8 cellular contexts compared by ENCODE assay signal in genomic region chr1:177945943-177946650, GRCh38. TPM values are rescaled to one million over a fixed set of nuclear protein-coding genes. Genes with fewer than 3 reads are reported as not detected.
DNase-seq lines count a peak whose midpoint lies in the region; ATAC-seq, FAIRE-seq and TF ChIP-seq lines count a peak whose summit lies in the region.

No MANE protein-coding gene starts in this region.

- H3K36me3 ChIP-seq in HEK293 (ENCODE audit: control insufficient read depth in 2 of 2, insufficient read depth in 1 of 2, low read length in 2 of 2) (no peaks in the 10 kb centered on the region), SU-DHL-6 (ENCODE audit: low read length) (no peaks in the 10 kb centered on the region), endothelial cell of umbilical vein (ENCODE audit: control insufficient read depth in 2 of 2, extremely low read depth in 1 of 2, insufficient read depth in 2 of 2, low read length in 2 of 2) (no peaks in the 10 kb centered on the region)

- no peaks in the 10 kb centered on the region for H3K9me3 ChIP-seq in HEK293 (ENCODE audit: control insufficient read depth, insufficient read depth, low read depth, low read length)
- H3K9me3 ChIP-seq in SU-DHL-6 (ENCODE audit: insufficient read depth, low read length) = no peaks in the 10 kb centered on the region
- no peaks in the 10 kb centered on the region for H3K9me3 ChIP-seq in endothelial cell of umbilical vein (replicated peaks; ENCODE audit: control insufficient read depth, insufficient read depth, low read length)

- no peak overlapping the region for H2AFZ ChIP-seq in SU-DHL-6 (ENCODE audit: low read depth, low read length, severe bottlenecking)
- H2AFZ ChIP-seq in endothelial cell of umbilical vein (ENCODE audit: low read depth, low read length) = peak overlapping the region; percentile 58

- ATAC-seq in GM21423 (IDR thresholded peaks at IDR 0.05; ENCODE audit: unreplicated experiment) = no peak

- H3K9ac ChIP-seq in SU-DHL-6 (ENCODE audit: low read length) (no peak overlapping the region), endothelial cell of umbilical vein (replicated peaks; ENCODE audit: extremely low read depth, insufficient read depth, low read length) (no peak overlapping the region)

- intact Hi-C loops in endothelial cell of umbilical vein (cut with micrococcal nuclease) = loop anchor here (1.0 to 10.0 kb wide), 9 partner anchors 146 to 1049 kb away; partner anchors contain the start of gene RASAL2

- TF ChIP-seq POLR2A in endothelial cell of umbilical vein (IDR thresholded peaks at IDR 0.05; ENCODE audit: low read depth, low read length) = no peak

- TF ChIP-seq CTCF in 22Rv1 (IDR thresholded peaks at IDR 0.05) = peak; percentile 99
- peak; percentile 56; the same call in 1 of the 2 replicates for TF ChIP-seq CTCF in HEK293 (tag by site-specific recombination; IDR thresholded peaks at IDR 0.05)
- peak; percentile 76 for TF ChIP-seq CTCF in SU-DHL-6 (IDR thresholded peaks at IDR 0.05; ENCODE audit: insufficient read depth, low read length, poor library complexity, severe bottlenecking)
- TF ChIP-seq CTCF in endothelial cell of umbilical vein (IDR thresholded peaks at IDR 0.05; ENCODE audit: extremely low read depth in 1 of 2, insufficient read depth in 1 of 2, low read depth in 1 of 2, low read length in 2 of 2) = peak; percentile 84 to 85

- no peaks in the 10 kb centered on the region for H3K9me2 ChIP-seq in SU-DHL-6 (replicated peaks; ENCODE audit: insufficient read depth, low read length)

- H3K4me3 ChIP-seq in HEK293 (ENCODE audit: low read depth, low read length) (no peak overlapping the region), SU-DHL-6 (ENCODE audit: insufficient read depth, low read length, poor library complexity, severe bottlenecking) (no peak overlapping the region), endothelial cell of umbilical vein (replicated peaks in 1 of 3; ENCODE audit: insufficient read depth in 1 of 3, low read depth in 1 of 3, low read length in 3 of 3) (no peak overlapping the region)

- FAIRE-seq in endothelial cell of umbilical vein (lab: Jason Lieb, UNC) = peak; percentile 78

- POLR2A ChIA-PET in HEK293 (lab: Yijun Ruan, JAX) (no interaction called here), endothelial cell of umbilical vein (lab: Charles Lee) (no interaction called here)

- no peaks in the 10 kb centered on the region for H3K9me1 ChIP-seq in endothelial cell of umbilical vein (replicated peaks; ENCODE audit: control insufficient read depth, extremely low read depth, insufficient read depth, low read length)

- H4K20me1 ChIP-seq in SU-DHL-6 (ENCODE audit: low read depth, low read length) (no peaks in the 10 kb centered on the region), endothelial cell of umbilical vein (replicated peaks; ENCODE audit: control insufficient read depth, extremely low read depth, insufficient read depth, low read length) (no peaks in the 10 kb centered on the region)

- no peaks in the 10 kb centered on the region for H3K79me2 ChIP-seq in SU-DHL-6 (ENCODE audit: insufficient read depth, low read length)
- H3K79me2 ChIP-seq in endothelial cell of umbilical vein (ENCODE audit: control insufficient read depth, insufficient read depth, low read length) = no peaks in the 10 kb centered on the region

- H3K4me2 ChIP-seq in SU-DHL-6 (ENCODE audit: low read depth, low read length, poor library complexity, severe bottlenecking) = no peak overlapping the region
- no peak overlapping the region for H3K4me2 ChIP-seq in endothelial cell of umbilical vein (ENCODE audit: insufficient read depth, low read length)

- in situ Hi-C loops in G401 (cut with HindIII; ENCODE audit: low sequenced_read_pairs) = no loop called here

- BruUV-seq in endothelial cell of umbilical vein (replicated peaks; lab: Mats Ljungman, UMichigan) = no TSS peak

- DNase-seq in G401 (ENCODE audit: low spot score) = peak; percentile 50
- peak; percentile 65 for DNase-seq in NCI-H1092 (lab: John Stamatoyannopoulos, UW)
- DNase-seq in endothelial cell of umbilical vein (ENCODE audit: low read depth, low spot score) = peak; percentile 72
- peak; percentile 24 for DNase-seq in mucosa of gallbladder (ENCODE audit: low spot score)

- H3K27ac ChIP-seq in 22Rv1 = no peak overlapping the region
- H3K27ac ChIP-seq in HEK293 (ENCODE audit: extremely low read depth, low read depth, low read length) = no peak overlapping the region
- H3K27ac ChIP-seq in SU-DHL-6 (ENCODE audit: low read depth, low read length) = no peak overlapping the region
- no peak overlapping the region for H3K27ac ChIP-seq in endothelial cell of umbilical vein (ENCODE audit: insufficient read depth, low read depth, low read length)

- H3K4me1 ChIP-seq in HEK293 (ENCODE audit: control insufficient read depth, insufficient read depth, low read length) = no peaks in the 10 kb centered on the region
- no peaks in the 10 kb centered on the region for H3K4me1 ChIP-seq in endothelial cell of umbilical vein (ENCODE audit: control insufficient read depth, extremely low read depth, insufficient read depth, low read length)

- dilution Hi-C loops in endothelial cell of umbilical vein (cut with MboI; ENCODE audit: extremely low pct_ligation_motif_present, low sequenced_read_pairs) = no loop called here

- CTCF ChIA-PET in HEK293 (lab: Yijun Ruan, JAX) = interaction anchor here (0.6 to 4.2 kb wide), 31 partner anchors 8 to 1386 kb away, joined by 3 to 42 read pairs (median 3); no protein-coding TSS in a partner anchor
- CTCF ChIA-PET in endothelial cell of umbilical vein (lab: Charles Lee) = interaction anchor here (0.5 to 8.8 kb wide), 21 partner anchors 10 to 1571 kb away, joined by 3 to 183 read pairs (median 5); no protein-coding TSS in a partner anchor

- no peaks in the 10 kb centered on the region for H3K27me3 ChIP-seq in SU-DHL-6 (ENCODE audit: low read length)
- no peaks in the 10 kb centered on the region for H3K27me3 ChIP-seq in endothelial cell of umbilical vein (ENCODE audit: control insufficient read depth in 2 of 2, insufficient read depth in 2 of 2, low read length in 2 of 2)

- H3F3A ChIP-seq in SU-DHL-6 (ENCODE audit: insufficient read depth) = no peaks in the 10 kb centered on the region

TF ChIP-seq in HEK293, 187 proteins besides CTCF, POLR2A, EP300 and RAD21 (continues in another document):
- peak; percentile 67 for TF ChIP-seq ZFHX2 (tag by site-specific recombination; conservative IDR thresholded peaks at IDR 0.05)
- TF ChIP-seq ZNF654 (tag by site-specific recombination; IDR thresholded peaks at IDR 0.05; ENCODE audit: low read depth) = peak; percentile 92
- peak; percentile 33; the same call in 1 of the 2 replicates for TF ChIP-seq ZNF335 (tag by site-specific recombination; conservative IDR thresholded peaks at IDR 0.05)
- TF ChIP-seq ZNF362 (tag by site-specific recombination; IDR thresholded peaks at IDR 0.05) = peak; percentile 92

TF ChIP-seq in endothelial cell of umbilical vein, 7 proteins besides CTCF, POLR2A, EP300 and RAD21:
- TF ChIP-seq MAX (IDR thresholded peaks at IDR 0.05; ENCODE audit: insufficient read depth, insufficient read length) (no peak), JUN (IDR thresholded peaks at IDR 0.05; ENCODE audit: borderline replicate concordance, insufficient read depth, insufficient read length, low read depth) (no peak), POLR2AphosphoS5 (IDR thresholded peaks at IDR 0.05; ENCODE audit: insufficient read depth, low read depth, low read length) (no peak), EZH2 (IDR thresholded peaks at IDR 0.05; ENCODE audit: borderline replicate concordance, low read depth, low read length, severe bottlenecking) (no peak), FOS (IDR thresholded peaks at IDR 0.05; ENCODE audit: borderline replicate concordance, insufficient read depth, low read length) (no peak), MYC (IDR thresholded peaks at IDR 0.05; ENCODE audit: low read depth, low read length) (no peak), GATA2 (IDR thresholded peaks at IDR 0.05; ENCODE audit: insufficient read depth, insufficient read length, low read depth, low read length) (no peak)

RNA-seq across cellular contexts. Expression of gene SEC16B, which starts 23.8 kb away (rescaled TPM):
- total RNA-seq in G401 (2014; rRNA removed; shearing (Covaris generic)) = 0.71 TPM in 1 of 2 replicates, not detected in the other
- total RNA-seq in endothelial cell of umbilical vein (0.44 and 0.78 TPM in 2 replicates), mucosa of gallbladder (7.3 TPM)
- polyA plus RNA-seq in endothelial cell of umbilical vein = 0.46 and 0.58 TPM in 2 replicates
- 0.34 and 0.41 TPM in 2 replicates for polyA plus RNA-seq in endothelial cell of umbilical vein (2011; cell fraction: cytosol; rRNA removed)
- 3.9 and 4.4 TPM in 2 replicates for polyA plus RNA-seq in endothelial cell of umbilical vein (2011; cell fraction: nucleus; rRNA removed)
- polyA plus RNA-seq in endothelial cell of umbilical vein (2012) = 0.27 and 0.68 TPM in 2 replicates
- 0.63 and 2.3 TPM in 2 replicates for polyA minus RNA-seq in endothelial cell of umbilical vein
- not detected for polyA minus RNA-seq in endothelial cell of umbilical vein (2011; cell fraction: cytosol; rRNA and poly(A)+ RNA removed)
- polyA minus RNA-seq in endothelial cell of umbilical vein (2011; cell fraction: nucleus; rRNA and poly(A)+ RNA removed) = 1.3 and 2.3 TPM in 2 replicates
